Comparison of ENCODE assay signal across 9 cellular contexts in genomic region chr3:194537732-194538247, GRCh38. TPM values are rescaled to one million over a fixed set of nuclear protein-coding genes. Genes with fewer than 3 reads are reported as not detected.
DNase-seq lines count a peak whose midpoint lies in the region; ATAC-seq and TF ChIP-seq lines count a peak whose summit lies in the region.
"Had no signal": no experiment of that assay in that cellular context is flagged by ENCODE, and none has a peak within 500 bp of the region (broad histone marks: within the 10 kb centered on the region; RNA-seq: fewer than 3 reads in every experiment).

No MANE protein-coding gene starts in this region.

- TF ChIP-seq POLR2A in HCT116 (IDR thresholded peaks at IDR 0.05; ENCODE audit: borderline replicate concordance, extremely low read depth, insufficient read depth, insufficient read length) = no peak

- CTCF ChIA-PET in HCT116 (lab: Charles Lee) = no interaction called here

- H3K4me2 ChIP-seq in HCT116 (ENCODE audit: low read length) (peak overlapping the region; percentile 20), skeletal muscle satellite cell (ENCODE audit: low read length) (peak overlapping the region; percentile 58)

- intact Hi-C loops in HCT116 (cut with micrococcal nuclease) = no loop called here

- H3K36me3 ChIP-seq in HCT116 (ENCODE audit: control insufficient read depth in 1 of 2, insufficient read depth in 2 of 2, low read length in 2 of 2) (no peaks in the 10 kb centered on the region), SJCRH30 (no peaks in the 10 kb centered on the region), skeletal muscle satellite cell (ENCODE audit: insufficient read depth, low read length) (no peaks in the 10 kb centered on the region)
- H3K36me3 ChIP-seq: WERI-Rb-1 had no signal

- ATAC-seq in HCT116 = peak; percentile 52
- no peak for ATAC-seq in HG03521 (IDR thresholded peaks at IDR 0.05; ENCODE audit: unreplicated experiment)
- ATAC-seq in HG03457 (IDR thresholded peaks at IDR 0.05; ENCODE audit: unreplicated experiment) = no peak

- H4K20me1 ChIP-seq in HCT116 (ENCODE audit: insufficient read depth) = no peaks in the 10 kb centered on the region

- no TSS peak for BruUV-seq in HCT116 (replicated peaks; lab: Mats Ljungman, UMichigan)

- no peaks in the 10 kb centered on the region for H3K79me2 ChIP-seq in HCT116 (ENCODE audit: insufficient read depth, low read length)

- H3K9me3 ChIP-seq in HCT116 (ENCODE audit: control insufficient read depth in 1 of 2, insufficient read depth in 1 of 2, low read depth in 1 of 2, low read length in 2 of 2) (peaks cover 6 to 10% of the 10 kb centered on the region in 2 experiments; a peak in 1 of 4 replicates), SJCRH30 (replicated peaks) (no peaks in the 10 kb centered on the region), skeletal muscle satellite cell (replicated peaks; ENCODE audit: low read length) (peaks cover 9% of the 10 kb centered on the region)

- RAD21 ChIA-PET in HCT116 (lab: Charles Lee; ENCODE audit: low non-redundant PET in 1 of 2, low total read pairs in 2 of 2, uncharacterized antibody in 2 of 2, unreplicated experiment in 2 of 2) = no interaction called here

- no peak overlapping the region for H3K4me3 ChIP-seq in HCT116 (replicated peaks in 1 of 2; ENCODE audit: low read depth in 1 of 2, low read length in 2 of 2)
- H3K4me3 ChIP-seq in SJCRH30 = peak overlapping the region; percentile 8; the same call in 1 of the 2 replicates
- no peak overlapping the region for H3K4me3 ChIP-seq in fibroblast of villous mesenchyme (ENCODE audit: low read depth, low read length)
- H3K4me3 ChIP-seq in skeletal muscle satellite cell (ENCODE audit: low read length) = peak overlapping the region; percentile 4

- H3K9ac ChIP-seq in HCT116 (ENCODE audit: low read length) = no peak overlapping the region
- H3K9ac ChIP-seq in skeletal muscle satellite cell (ENCODE audit: low read depth, low read length) = peak overlapping the region; percentile 47

- no peaks in the 10 kb centered on the region for H3K27me3 ChIP-seq in HCT116 (ENCODE audit: insufficient read depth, low read length)
- no peaks in the 10 kb centered on the region for H3K27me3 ChIP-seq in SJCRH30
- H3K27me3 ChIP-seq in skeletal muscle satellite cell (ENCODE audit: control insufficient read depth, insufficient read depth, low read length) = no peaks in the 10 kb centered on the region

- TF ChIP-seq CTCF in HCT116 (IDR thresholded peaks at IDR 0.05 in 2 of 3, conservative IDR thresholded peaks at IDR 0.05 in 1 of 3; ENCODE audit: borderline replicate concordance in 1 of 3, insufficient read depth in 1 of 3, low read depth in 2 of 3, low read length in 2 of 3) (no peak), fibroblast of villous mesenchyme (IDR thresholded peaks at IDR 0.05; ENCODE audit: insufficient read depth, low read depth, low read length) (no peak)

- H3K27ac ChIP-seq in HCT116 (ENCODE audit: low read depth, low read length) = no peak overlapping the region
- peak overlapping the region; percentile 64 for H3K27ac ChIP-seq in SJCRH30
- H3K27ac ChIP-seq: WERI-Rb-1 had no signal

- H2AFZ ChIP-seq in HCT116 (ENCODE audit: low read depth, low read length, poor library complexity, severe bottlenecking) = no peak overlapping the region

- peaks cover 6 to 14% of the 10 kb centered on the region in 2 experiments for H3K4me1 ChIP-seq in HCT116 (ENCODE audit: control insufficient read depth in 1 of 2, insufficient read depth in 2 of 2, low read length in 2 of 2)
- H3K4me1 ChIP-seq in SJCRH30 = peaks cover 13% of the 10 kb centered on the region; the same call in 1 of the 2 replicates
- peaks cover 14% of the 10 kb centered on the region for H3K4me1 ChIP-seq in skeletal muscle satellite cell (ENCODE audit: control insufficient read depth, insufficient read depth, low read length)

- POLR2A ChIA-PET in HCT116 (lab: Charles Lee) = no interaction called here

- no peak for TF ChIP-seq RAD21 in HCT116 (IDR thresholded peaks at IDR 0.05; ENCODE audit: low read depth)

- no peaks in the 10 kb centered on the region for H3K9me2 ChIP-seq in HCT116 (ENCODE audit: insufficient read depth)

- DNase-seq in HCT116 (ENCODE audit: low read depth, low spot score) = no peak
- DNase-seq in SJCRH30 = peak; percentile 89 to 90
- DNase-seq in fibroblast of villous mesenchyme (ENCODE audit: low read depth) = peak; percentile 62
- DNase-seq in GOT3 (lab: John Stamatoyannopoulos, UW) = no peak
- DNase-seq in NCI-H2171 (lab: John Stamatoyannopoulos, UW) = no peak
- DNase-seq: WERI-Rb-1 had no signal

TF ChIP-seq in HCT116, 20 proteins besides CTCF, POLR2A, EP300 and RAD21:
- no peak for TF ChIP-seq REST (IDR thresholded peaks at IDR 0.05; ENCODE audit: low read depth)
- TF ChIP-seq ELF1 (IDR thresholded peaks at IDR 0.05; ENCODE audit: borderline replicate concordance, low read depth) = no peak
- TF ChIP-seq JUND (IDR thresholded peaks at IDR 0.05) = no peak
- no peak for TF ChIP-seq FOSL1 (IDR thresholded peaks at IDR 0.05; ENCODE audit: low read depth)
- no peak for TF ChIP-seq TCF7L2 (IDR thresholded peaks at IDR 0.05; ENCODE audit: borderline replicate concordance, extremely low read depth, insufficient read depth, insufficient read length)
- TF ChIP-seq ATF3 (IDR thresholded peaks at IDR 0.05) = no peak
- TF ChIP-seq EZH2phosphoT487 (IDR thresholded peaks at IDR 0.05; ENCODE audit: borderline replicate concordance) = no peak
- TF ChIP-seq YY1 (IDR thresholded peaks at IDR 0.05; ENCODE audit: extremely low read depth, insufficient replicate concordance, low read depth, low read length) = no peak

RNA-seq across cellular contexts. Expression of gene ATP13A3, which starts 51.0 kb away (rescaled TPM):
- total RNA-seq in HCT116 (2021; ENCODE audit: unreplicated experiment) (139 TPM), fibroblast of villous mesenchyme (190 and 228 TPM in 2 replicates)
- polyA plus RNA-seq in HCT116 (2012) = 30.0 and 37.4 TPM in 2 replicates
- total RNA-seq in SJCRH30 (2014; rRNA removed; shearing (Covaris generic)) = 129 and 155 TPM in 2 replicates
- 237 and 312 TPM in 2 replicates for total RNA-seq in skeletal muscle satellite cell (2012; rRNA removed)

Comparison
In these comparisons a context has a peak if more than half of its experiments do, and no peak if none do; other contexts are left out.
1. DNase-seq: peak in SJCRH30 (2 of 2) and fibroblast of villous mesenchyme (single experiment); none in HCT116 (single experiment), GOT3 (single experiment) and NCI-H2171 (single experiment).
2. H3K4me3 ChIP-seq: peak in SJCRH30 (single experiment) and skeletal muscle satellite cell (single experiment); none in HCT116 (0 of 2) and fibroblast of villous mesenchyme (single experiment).